Comparison of ENCODE assay signal across 1 cellular context in the genomic region with DNA sequence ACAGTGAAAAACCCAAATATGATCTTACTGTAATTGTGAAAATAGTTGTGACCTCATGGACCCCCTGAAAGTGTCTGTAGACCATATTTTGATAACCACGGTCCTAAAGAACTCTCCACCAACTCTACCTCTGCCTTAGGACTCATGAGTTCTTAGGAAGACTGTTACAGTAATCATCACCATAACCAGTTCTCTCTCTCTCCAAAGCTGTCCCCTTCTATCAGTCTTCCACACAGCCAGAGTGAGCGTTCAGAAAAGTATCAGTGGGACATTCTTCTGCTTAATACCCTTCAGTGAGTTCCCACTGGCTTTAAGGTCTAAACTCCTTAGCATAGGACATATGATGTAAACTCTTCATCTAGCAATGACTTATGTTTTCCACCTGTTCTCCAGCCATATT.
TF ChIP-seq lines count a peak whose summit lies in the region.

No MANE protein-coding gene starts in this region.

TF ChIP-seq in K562, 482 proteins besides CTCF, POLR2A, EP300 and RAD21:
- TF ChIP-seq ZNF311 (CRISPR knock-in tag; IDR thresholded peaks at IDR 0.05) (0 out of 2 replicates have a peak, but pooled peaks have one; percentile 16), NFRKB (IDR thresholded peaks at IDR 0.05; ENCODE audit: low read depth) (0 out of 2 replicates have a peak, but pooled peaks have one; percentile 31), DPF2 (IDR thresholded peaks at IDR 0.05) (no peak; the same call in 1 of the 2 replicates), MTA1 (IDR thresholded peaks at IDR 0.05; ENCODE audit: borderline replicate concordance) (peak; percentile 42; the same call in 1 of the 2 replicates), MCM5 (IDR thresholded peaks at IDR 0.05; ENCODE audit: low read depth) (no peak), SOX6 (IDR thresholded peaks at IDR 0.05) (no peak), U2AF1 (optimal IDR thresholded peaks at IDR 0.05; ENCODE audit: low read depth, low read length) (no peak), TARDBP (IDR thresholded peaks at IDR 0.05) (0 out of 2 replicates have a peak, but pooled peaks have one; percentile 36), EP400 (IDR thresholded peaks at IDR 0.05) (0 out of 2 replicates have a peak, but pooled peaks have one; percentile 29), JUND (IDR thresholded peaks at IDR 0.05; ENCODE audit: borderline replicate concordance, low read depth, low read length) (0 out of 2 replicates have a peak, but pooled peaks have one; percentile 1), JUND (tag; IDR thresholded peaks at IDR 0.05; ENCODE audit: borderline replicate concordance, low read depth, low read length) (no peak), ZNF766 (CRISPR knock-in tag; conservative IDR thresholded peaks at IDR 0.05) (no peak; the same call in 1 of the 2 replicates)
- TF ChIP-seq, protein P1, sequence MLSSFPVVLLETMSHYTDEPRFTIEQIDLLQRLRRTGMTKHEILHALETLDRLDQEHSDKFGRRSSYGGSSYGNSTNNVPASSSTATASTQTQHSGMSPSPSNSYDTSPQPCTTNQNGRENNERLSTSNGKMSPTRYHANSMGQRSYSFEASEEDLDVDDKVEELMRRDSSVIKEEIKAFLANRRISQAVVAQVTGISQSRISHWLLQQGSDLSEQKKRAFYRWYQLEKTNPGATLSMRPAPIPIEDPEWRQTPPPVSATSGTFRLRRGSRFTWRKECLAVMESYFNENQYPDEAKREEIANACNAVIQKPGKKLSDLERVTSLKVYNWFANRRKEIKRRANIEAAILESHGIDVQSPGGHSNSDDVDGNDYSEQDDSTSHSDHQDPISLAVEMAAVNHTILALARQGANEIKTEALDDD (IDR thresholded peaks at IDR 0.05): peak; percentile 80
- TF ChIP-seq, protein P2, sequence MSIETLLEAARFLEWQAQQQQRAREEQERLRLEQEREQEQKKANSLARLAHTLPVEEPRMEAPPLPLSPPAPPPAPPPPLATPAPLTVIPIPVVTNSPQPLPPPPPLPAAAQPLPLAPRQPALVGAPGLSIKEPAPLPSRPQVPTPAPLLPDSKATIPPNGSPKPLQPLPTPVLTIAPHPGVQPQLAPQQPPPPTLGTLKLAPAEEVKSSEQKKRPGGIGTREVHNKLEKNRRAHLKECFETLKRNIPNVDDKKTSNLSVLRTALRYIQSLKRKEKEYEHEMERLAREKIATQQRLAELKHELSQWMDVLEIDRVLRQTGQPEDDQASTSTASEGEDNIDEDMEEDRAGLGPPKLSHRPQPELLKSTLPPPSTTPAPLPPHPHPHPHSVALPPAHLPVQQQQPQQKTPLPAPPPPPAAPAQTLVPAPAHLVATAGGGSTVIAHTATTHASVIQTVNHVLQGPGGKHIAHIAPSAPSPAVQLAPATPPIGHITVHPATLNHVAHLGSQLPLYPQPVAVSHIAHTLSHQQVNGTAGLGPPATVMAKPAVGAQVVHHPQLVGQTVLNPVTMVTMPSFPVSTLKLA (conservative IDR thresholded peaks at IDR 0.05): no peak
- TF ChIP-seq, protein P3, sequence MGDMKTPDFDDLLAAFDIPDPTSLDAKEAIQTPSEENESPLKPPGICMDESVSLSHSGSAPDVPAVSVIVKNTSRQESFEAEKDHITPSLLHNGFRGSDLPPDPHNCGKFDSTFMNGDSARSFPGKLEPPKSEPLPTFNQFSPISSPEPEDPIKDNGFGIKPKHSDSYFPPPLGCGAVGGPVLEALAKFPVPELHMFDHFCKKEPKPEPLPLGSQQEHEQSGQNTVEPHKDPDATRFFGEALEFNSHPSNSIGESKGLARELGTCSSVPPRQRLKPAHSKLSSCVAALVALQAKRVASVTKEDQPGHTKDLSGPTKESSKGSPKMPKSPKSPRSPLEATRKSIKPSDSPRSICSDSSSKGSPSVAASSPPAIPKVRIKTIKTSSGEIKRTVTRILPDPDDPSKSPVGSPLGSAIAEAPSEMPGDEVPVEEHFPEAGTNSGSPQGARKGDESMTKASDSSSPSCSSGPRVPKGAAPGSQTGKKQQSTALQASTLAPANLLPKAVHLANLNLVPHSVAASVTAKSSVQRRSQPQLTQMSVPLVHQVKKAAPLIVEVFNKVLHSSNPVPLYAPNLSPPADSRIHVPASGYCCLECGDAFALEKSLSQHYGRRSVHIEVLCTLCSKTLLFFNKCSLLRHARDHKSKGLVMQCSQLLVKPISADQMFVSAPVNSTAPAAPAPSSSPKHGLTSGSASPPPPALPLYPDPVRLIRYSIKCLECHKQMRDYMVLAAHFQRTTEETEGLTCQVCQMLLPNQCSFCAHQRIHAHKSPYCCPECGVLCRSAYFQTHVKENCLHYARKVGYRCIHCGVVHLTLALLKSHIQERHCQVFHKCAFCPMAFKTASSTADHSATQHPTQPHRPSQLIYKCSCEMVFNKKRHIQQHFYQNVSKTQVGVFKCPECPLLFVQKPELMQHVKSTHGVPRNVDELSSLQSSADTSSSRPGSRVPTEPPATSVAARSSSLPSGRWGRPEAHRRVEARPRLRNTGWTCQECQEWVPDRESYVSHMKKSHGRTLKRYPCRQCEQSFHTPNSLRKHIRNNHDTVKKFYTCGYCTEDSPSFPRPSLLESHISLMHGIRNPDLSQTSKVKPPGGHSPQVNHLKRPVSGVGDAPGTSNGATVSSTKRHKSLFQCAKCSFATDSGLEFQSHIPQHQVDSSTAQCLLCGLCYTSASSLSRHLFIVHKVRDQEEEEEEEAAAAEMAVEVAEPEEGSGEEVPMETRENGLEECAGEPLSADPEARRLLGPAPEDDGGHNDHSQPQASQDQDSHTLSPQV (IDR thresholded peaks at IDR 0.05): 0 out of 2 replicates have a peak, but pooled peaks have one; percentile 16
